Comparison of ENCODE assay signal across 16 cellular contexts in genomic region chr17:62675260-62675659, GRCh38. TPM values are rescaled to one million over a fixed set of nuclear protein-coding genes. Genes with fewer than 3 reads are reported as not detected.
DNase-seq lines count a peak whose midpoint lies in the region; ATAC-seq and TF ChIP-seq lines count a peak whose summit lies in the region.
"Had no signal": no experiment of that assay in that cellular context is flagged by ENCODE, and none has a peak within 500 bp of the region (broad histone marks: within the 10 kb centered on the region; RNA-seq: fewer than 3 reads in every experiment).

No MANE protein-coding gene starts in this region.

- no peaks in the 10 kb centered on the region for H3K27me3 ChIP-seq in right cardiac atrium (ENCODE audit: control insufficient read depth, insufficient read depth)
- H3K27me3 ChIP-seq: adrenal gland had no signal

- ATAC-seq in right cardiac atrium = peak; percentile 15 to 20
- ATAC-seq in effector memory CD8-positive, alpha-beta T cell (replicated peaks) = no peak
- ATAC-seq in HG02610 (IDR thresholded peaks at IDR 0.05; ENCODE audit: unreplicated experiment) = no peak
- ATAC-seq: left lobe of liver had no signal

- intact Hi-C loops in right cardiac atrium (cut with DNase I) = loop anchor here in 1 of 4 donors (10.0 kb wide), 1 partner anchor 730 kb away; no protein-coding TSS in a partner anchor
- intact Hi-C loops in cardiac septum (cut with DNase I) = no loop called here

- H3K36me3 Mint-ChIP-seq in effector memory CD8-positive, alpha-beta T cell (ENCODE audit: insufficient read depth) = no peaks in the 10 kb centered on the region
- H3K36me3 Mint-ChIP-seq: CD8-positive, alpha-beta memory T cell had no signal

- H3K4me1 ChIP-seq in right cardiac atrium (ENCODE audit: control insufficient read depth, insufficient read depth, low read length) = no peaks in the 10 kb centered on the region
- H3K4me1 ChIP-seq: adrenal gland had no signal

- H3K27ac ChIP-seq in right cardiac atrium (ENCODE audit: low read length) = no peak overlapping the region

- no peak overlapping the region for H3K4me3 Mint-ChIP-seq in effector memory CD8-positive, alpha-beta T cell
- H3K4me3 Mint-ChIP-seq: CD8-positive, alpha-beta memory T cell; T-helper 1 cell treated with Interleukin-12 subunit alpha and Interleukin-12 subunit beta and Interleukin-4 antibody, amounts not matched to agents 30 μg/mL and 1 μg/mL, for 36 hours had no signal

- H3K27ac Mint-ChIP-seq in effector memory CD8-positive, alpha-beta T cell = no peak overlapping the region
- H3K27ac Mint-ChIP-seq: CD8-positive, alpha-beta memory T cell; T-helper 1 cell treated with Interleukin-12 subunit alpha and Interleukin-12 subunit beta and Interleukin-4 antibody, amounts not matched to agents 30 μg/mL and 1 μg/mL, for 36 hours had no signal

- DNase-seq in right cardiac atrium = peak; percentile 66 to 88 (median 77)
- no peak for DNase-seq in cardiac septum (ENCODE audit: low spot score)
- peak; percentile 56 for DNase-seq in fibroblast of the aortic adventitia (ENCODE audit: low read depth)
- peak in 46 of 56 donors; percentile 12 to 81 (median 50) for DNase-seq in nucleus accumbens (lab: John Stamatoyannopoulos, UW)
- no peak for DNase-seq in GM19240 (ENCODE audit: insufficient read length, low spot score)
- DNase-seq in effector memory CD8-positive, alpha-beta T cell = no peak
- DNase-seq in stimulated activated naive CD4-positive, alpha-beta T cell treated with Interleukin-2 at 50 U/mL for 16 hours (lab: John Stamatoyannopoulos, UW) = no peak
- DNase-seq: CD8-positive, alpha-beta memory T cell; NCI-H1694; SHP77; stimulated activated CD4-positive, alpha-beta T cell treated with anti-CD3 and anti-CD28 coated beads, Interleukin-15, amount 100 ng/mL, for 24 hours; stimulated activated naive CD4-positive, alpha-beta T cell had no signal

- no peaks in the 10 kb centered on the region for H3K9me3 ChIP-seq in right cardiac atrium (ENCODE audit: control insufficient read depth, low read length)
- H3K9me3 ChIP-seq: adrenal gland had no signal

- H3K4me3 ChIP-seq in right cardiac atrium (ENCODE audit: low read length) (no peak overlapping the region), fibroblast of the aortic adventitia (ENCODE audit: low read depth, low read length) (no peak overlapping the region)
- H3K4me3 ChIP-seq: adrenal gland had no signal

- peaks cover 0 to 4% of the 10 kb centered on the region in 2 donors for H3K4me1 Mint-ChIP-seq in effector memory CD8-positive, alpha-beta T cell (ENCODE audit: low read depth in 2 of 2)

- WGBS in right cardiac atrium = 52% methylated on average over 12 of the region's 12 CpGs

- no peak for TF ChIP-seq CTCF in fibroblast of the aortic adventitia (IDR thresholded peaks at IDR 0.05; ENCODE audit: insufficient read depth, low read length)

- H3K9me3 Mint-ChIP-seq in effector memory CD8-positive, alpha-beta T cell = no peaks in the 10 kb centered on the region
- H3K9me3 Mint-ChIP-seq: CD8-positive, alpha-beta memory T cell; T-helper 1 cell treated with Interleukin-12 subunit alpha and Interleukin-12 subunit beta and Interleukin-4 antibody, amounts not matched to agents 30 μg/mL and 1 μg/mL, for 36 hours had no signal

- H3K27me3 Mint-ChIP-seq in effector memory CD8-positive, alpha-beta T cell = no peaks in the 10 kb centered on the region
- H3K27me3 Mint-ChIP-seq: CD8-positive, alpha-beta memory T cell had no signal

RNA-seq across cellular contexts. Expression of gene MRC2, which starts 47.8 kb away (rescaled TPM):
- 10 to 100 TPM; 33.7 to 91.9 (median 56.4) TPM for total RNA-seq in right cardiac atrium
- 36.7 TPM for polyA plus RNA-seq in right cardiac atrium
- 28.9 TPM for total RNA-seq in cardiac septum
- 170 and 245 TPM in 2 replicates for total RNA-seq in fibroblast of the aortic adventitia (ENCODE audit: low replicate concordance)

Comparison
In these comparisons a context has a peak if more than half of its experiments do, and no peak if none do; other contexts are left out.
1. DNase-seq: peak in right cardiac atrium (3 of 3), fibroblast of the aortic adventitia (single experiment) and nucleus accumbens (46 of 56); none in cardiac septum (single experiment), GM19240 (single experiment), effector memory CD8-positive, alpha-beta T cell (0 of 3) and stimulated activated naive CD4-positive, alpha-beta T cell treated with Interleukin-2 at 50 U/mL for 16 hours (single experiment).
2. ATAC-seq: peak in right cardiac atrium (2 of 2); none in effector memory CD8-positive, alpha-beta T cell (single experiment) and HG02610 (single experiment).